In the genomic region with DNA sequence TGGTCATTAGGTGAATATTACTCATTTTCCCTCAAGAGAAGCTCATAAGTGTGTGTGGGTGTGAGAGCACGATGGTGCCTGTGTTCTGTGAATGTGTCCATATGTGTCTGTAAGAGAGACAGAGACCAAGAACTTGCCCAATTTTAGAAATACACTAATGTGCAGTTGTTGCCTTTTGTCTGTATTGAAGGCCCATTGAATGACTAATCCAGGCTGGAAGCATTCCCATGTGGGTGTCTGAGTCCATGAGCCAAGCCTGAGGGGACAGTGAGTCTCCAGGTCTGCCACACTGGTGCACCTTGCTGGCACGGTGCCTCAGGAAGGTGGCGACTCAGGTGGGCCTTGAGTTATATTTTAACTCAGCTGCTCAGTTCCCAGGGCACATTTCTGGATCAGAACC, we compare ENCODE assay signal across 12 cellular contexts. TPM values are rescaled to one million over a fixed set of nuclear protein-coding genes. Genes with fewer than 3 reads are reported as not detected.
DNase-seq lines count a peak whose midpoint lies in the region; TF ChIP-seq lines count a peak whose summit lies in the region.
"Had no signal": no experiment of that assay in that cellular context is flagged by ENCODE, and none has a peak within 500 bp of the region (broad histone marks: within the 10 kb centered on the region; RNA-seq: fewer than 3 reads in every experiment).

No MANE protein-coding gene starts in this region.

- DNase-seq in activated CD4-positive, alpha-beta T cell treated with anti-CD3 and anti-CD28 coated beads, Interleukin-2, amount 10 ng/mL, durations not matched to agents 24 days and 14 days: no peak
- no peak for DNase-seq in activated CD4-positive, alpha-beta T cell treated with anti-CD3 and anti-CD28 coated beads for 4 hours
- DNase-seq in HK-2 (ENCODE audit: unreplicated experiment) (peak; percentile 16), mammary epithelial cell (peak; percentile 82), activated gamma-delta T cell (lab: John Stamatoyannopoulos, UW) (no peak), mesenteric fat pad (ENCODE audit: low spot score) (no peak), NOMO-1 treated with DMSO at 0.1 percent for 48 hours (lab: John Stamatoyannopoulos, UW; ENCODE audit: unreplicated experiment) (no peak)
- DNase-seq: endodermal cell, KBM-7 had no signal

- peaks cover 56% of the 10 kb centered on the region for H3K36me3 Mint-ChIP-seq in activated CD4-positive, alpha-beta T cell treated with anti-CD3 and anti-CD28 coated beads, Interleukin-2, amount 10 ng/mL, durations not matched to agents 24 days and 14 days (ENCODE audit: low read depth)

- intact Hi-C loops in activated CD4-positive, alpha-beta T cell treated with anti-CD3 and anti-CD28 coated beads, Interleukin-2, amount 10 ng/mL, durations not matched to agents 24 days and 14 days (cut with micrococcal nuclease): loop anchor here (1.0 to 10.0 kb wide), 7 partner anchors 23 to 322 kb away; no protein-coding TSS in a partner anchor
- intact Hi-C loops in mammary epithelial cell (cut with micrococcal nuclease): loop anchor here (10.0 kb wide), 1 partner anchor 122 kb away; no protein-coding TSS in a partner anchor

- 40% methylated on average over 2 of the region's 3 CpGs for WGBS in mammary epithelial cell (ENCODE audit: low coverage, missing lambda C conversion rate)

- peaks cover 35% of the 10 kb centered on the region for H3K4me1 Mint-ChIP-seq in activated CD4-positive, alpha-beta T cell treated with anti-CD3 and anti-CD28 coated beads, Interleukin-2, amount 10 ng/mL, durations not matched to agents 24 days and 14 days
- H3K4me1 Mint-ChIP-seq: endodermal cell had no signal

- H2AFZ ChIP-seq in mammary epithelial cell (ENCODE audit: low read depth, low read length): no peak overlapping the region

- in situ Hi-C loops in mammary epithelial cell (cut with MboI; ENCODE audit: low sequenced_read_pairs in 2 of 2): no loop called here

- dilution Hi-C loops in mammary epithelial cell (cut with HindIII; ENCODE audit: low sequenced_read_pairs): no loop called here

- no peak overlapping the region for H3K9ac ChIP-seq in mammary epithelial cell (ENCODE audit: insufficient read depth, low read length)
- H3K9ac ChIP-seq in skeletal muscle satellite cell (ENCODE audit: low read depth, low read length): no peak overlapping the region

- no peak for TF ChIP-seq CTCF in mammary epithelial cell (conservative IDR thresholded peaks at IDR 0.05 in 1 of 2, IDR thresholded peaks at IDR 0.05 in 1 of 2; ENCODE audit: extremely low read depth in 1 of 2, insufficient read depth in 1 of 2, low read depth in 1 of 2, low read length in 2 of 2)

- H3K27ac Mint-ChIP-seq in activated CD4-positive, alpha-beta T cell treated with anti-CD3 and anti-CD28 coated beads, Interleukin-2, amount 10 ng/mL, durations not matched to agents 24 days and 14 days: peak overlapping the region; percentile 90
- H3K27ac Mint-ChIP-seq: endodermal cell had no signal

- H3K9me3 ChIP-seq in mammary epithelial cell (replicated peaks; ENCODE audit: insufficient read depth, low read length) (no peaks in the 10 kb centered on the region), skeletal muscle satellite cell (replicated peaks; ENCODE audit: low read length) (no peaks in the 10 kb centered on the region)

- H4K20me1 ChIP-seq in mammary epithelial cell (ENCODE audit: insufficient read depth, low read length): no peaks in the 10 kb centered on the region

- H3K27me3 ChIP-seq in mammary epithelial cell (ENCODE audit: insufficient read depth, low read length): no peaks in the 10 kb centered on the region
- H3K27me3 ChIP-seq in skeletal muscle satellite cell (ENCODE audit: control insufficient read depth, insufficient read depth, low read length): no peaks in the 10 kb centered on the region

- H3K36me3 ChIP-seq in mammary epithelial cell (ENCODE audit: insufficient read depth, low read length) (peaks cover 2% of the 10 kb centered on the region), skeletal muscle satellite cell (ENCODE audit: insufficient read depth, low read length) (peaks cover 22% of the 10 kb centered on the region)

- H3K4me1 ChIP-seq in mammary epithelial cell (ENCODE audit: insufficient read depth, low read length): peaks cover 20% of the 10 kb centered on the region
- peaks cover 20% of the 10 kb centered on the region for H3K4me1 ChIP-seq in skeletal muscle satellite cell (ENCODE audit: control insufficient read depth, insufficient read depth, low read length)

- H3K4me3 ChIP-seq in mammary epithelial cell (replicated peaks in 1 of 3; ENCODE audit: insufficient read depth in 1 of 3, low read depth in 2 of 3, low read length in 3 of 3): no peak overlapping the region
- H3K4me3 ChIP-seq in skeletal muscle satellite cell (ENCODE audit: low read length): no peak overlapping the region

- CTCF ChIA-PET in mammary epithelial cell (lab: Charles Lee; ENCODE audit: low non-redundant PET): no interaction called here

- H3K27ac ChIP-seq in mammary epithelial cell (ENCODE audit: insufficient read depth, low read depth, low read length): no peak overlapping the region

- H3K4me3 Mint-ChIP-seq in activated CD4-positive, alpha-beta T cell treated with anti-CD3 and anti-CD28 coated beads, Interleukin-2, amount 10 ng/mL, durations not matched to agents 24 days and 14 days: peak overlapping the region; percentile 4
- H3K4me3 Mint-ChIP-seq: endodermal cell; neural crest cell; T-helper 1 cell treated with Interleukin-12 subunit alpha and Interleukin-12 subunit beta and Interleukin-4 antibody, amounts not matched to agents 30 μg/mL and 1 μg/mL, for 36 hours had no signal

- no peaks in the 10 kb centered on the region for H3K27me3 Mint-ChIP-seq in activated CD4-positive, alpha-beta T cell treated with anti-CD3 and anti-CD28 coated beads, Interleukin-2, amount 10 ng/mL, durations not matched to agents 24 days and 14 days

- H3K9me3 Mint-ChIP-seq in activated CD4-positive, alpha-beta T cell treated with anti-CD3 and anti-CD28 coated beads, Interleukin-2, amount 10 ng/mL, durations not matched to agents 24 days and 14 days: no peaks in the 10 kb centered on the region
- H3K9me3 Mint-ChIP-seq: endodermal cell; neural crest cell; T-helper 1 cell treated with Interleukin-12 subunit alpha and Interleukin-12 subunit beta and Interleukin-4 antibody, amounts not matched to agents 30 μg/mL and 1 μg/mL, for 36 hours had no signal

- H3K4me2 ChIP-seq in mammary epithelial cell (ENCODE audit: insufficient read depth, low read depth, low read length) (no peak overlapping the region), skeletal muscle satellite cell (ENCODE audit: low read length) (peak overlapping the region; percentile 9)

- H3K79me2 ChIP-seq in mammary epithelial cell (ENCODE audit: insufficient read depth, low read length): no peaks in the 10 kb centered on the region

- no TSS peak for BruUV-seq in mammary epithelial cell (replicated peaks; lab: Mats Ljungman, UMichigan)

RNA-seq across cellular contexts. Expression of a gene that starts 25.5 kb away (rescaled TPM):
- 126 and 142 TPM in 2 replicates for total RNA-seq in activated CD4-positive, alpha-beta T cell treated with anti-CD3 and anti-CD28 coated beads, Interleukin-2, amount 10 ng/mL, durations not matched to agents 24 days and 14 days
- total RNA-seq in mammary epithelial cell: 10 to 100 TPM; 37.2 to 60.1 TPM
- 23.8 TPM for polyA plus RNA-seq in mammary epithelial cell
- 41.9 TPM for polyA minus RNA-seq in mammary epithelial cell
- total RNA-seq in skeletal muscle satellite cell (2012; rRNA removed): 29.9 and 34.5 TPM in 2 replicates
- 75.3 TPM for total RNA-seq in mesenteric fat pad

RNA-seq across cellular contexts. Expression of a gene that starts 55.2 kb away (rescaled TPM):
- total RNA-seq in activated CD4-positive, alpha-beta T cell treated with anti-CD3 and anti-CD28 coated beads, Interleukin-2, amount 10 ng/mL, durations not matched to agents 24 days and 14 days: 34.7 and 35.5 TPM in 2 replicates
- total RNA-seq in mammary epithelial cell: 10 to 100 TPM; 24.2 to 25.5 TPM
- polyA plus RNA-seq in mammary epithelial cell: 18.1 TPM
- polyA minus RNA-seq in mammary epithelial cell: 34.3 TPM
- 21.5 and 21.8 TPM in 2 replicates for total RNA-seq in skeletal muscle satellite cell (2012; rRNA removed)
- total RNA-seq in mesenteric fat pad: 28.1 TPM

Comparison
In these comparisons a context has a peak if more than half of its experiments do, and no peak if none do; other contexts are left out.
1. DNase-seq: peak in HK-2 (single experiment) and mammary epithelial cell (single experiment); none in activated CD4-positive, alpha-beta T cell treated with anti-CD3 and anti-CD28 coated beads, Interleukin-2, amount 10 ng/mL, durations not matched to agents 24 days and 14 days (single experiment), activated CD4-positive, alpha-beta T cell treated with anti-CD3 and anti-CD28 coated beads for 4 hours (0 of 2), activated gamma-delta T cell (single experiment), mesenteric fat pad (single experiment) and NOMO-1 treated with DMSO at 0.1 percent for 48 hours (single experiment).